ENCODE assay signal across 23 cellular contexts in the genomic region with DNA sequence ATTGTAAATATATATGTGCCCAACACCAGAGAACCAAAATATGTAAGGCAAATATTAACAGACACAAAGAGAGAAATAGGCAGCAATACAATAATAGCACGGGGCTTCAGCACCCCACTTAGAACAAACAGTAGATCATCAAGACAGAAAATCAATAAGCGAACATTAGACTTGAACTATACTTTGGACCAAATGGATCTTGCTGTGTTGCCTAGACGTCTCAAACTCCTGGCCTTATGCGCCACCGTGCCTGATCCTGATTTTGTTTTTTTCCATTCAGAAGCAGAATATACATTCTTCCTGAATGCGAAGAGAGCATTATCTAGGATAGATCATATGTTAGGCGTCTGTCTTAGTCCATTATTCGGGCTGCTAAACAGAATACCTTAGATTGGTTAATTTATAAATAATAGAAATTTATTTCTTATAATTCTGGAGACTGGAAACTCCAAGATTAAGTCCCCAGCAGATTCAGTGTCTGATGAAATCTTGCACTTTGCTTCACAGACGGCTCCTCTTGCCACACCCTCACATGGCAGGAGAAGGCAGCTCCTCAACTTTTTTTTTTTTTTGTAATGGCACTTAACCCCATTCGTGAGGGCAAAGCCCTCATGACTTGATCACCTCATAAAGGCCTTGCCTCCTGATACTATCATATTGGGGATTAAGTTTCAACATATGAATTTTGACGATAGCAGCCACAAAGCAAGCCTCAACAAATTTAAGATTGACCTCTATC.
"Had no signal": no experiment of that assay in that cellular context is flagged by ENCODE, and none has a peak within 500 bp of the region (broad histone marks: within the 10 kb centered on the region; RNA-seq: fewer than 3 reads in every experiment).

No MANE protein-coding gene starts in this region.

- FAIRE-seq: endometrium, frontal cortex, urothelium cell line had no signal

- H3K27ac Mint-ChIP-seq: effector memory CD8-positive, alpha-beta T cell; immature natural killer cell; natural killer cell; stimulated activated naive B cell treated with anti-CD40 and anti-IgM and Interleukin-4, amounts not matched to agents 10 μg/mL and 1 μg/mL and 100 μg/mL, for 72 hours; stimulated activated naive CD8-positive, alpha-beta T cell treated with anti-CD3 and anti-CD28 coated beads, Interleukin-15, Interleukin-2, amounts not matched to agents 100 ng/mL and 50 ng/mL, for 24 hours had no signal

- ATAC-seq: effector memory CD8-positive, alpha-beta T cell; left ventricle myocardium superior; lower lobe of right lung; natural killer cell; sciatic nerve; stimulated activated naive B cell treated with anti-CD40 and anti-IgM and Interleukin-4, amounts not matched to agents 10 μg/mL and 1 μg/mL and 100 μg/mL, for 72 hours had no signal

- H3K36me3 ChIP-seq: lower lobe of right lung, ovary, thoracic aorta, tibial nerve, upper lobe of left lung had no signal

- DNase-seq: cortex of kidney; effector memory CD8-positive, alpha-beta T cell; hypothalamus; immature natural killer cell; islet precursor cell; kidney glomerular epithelial cell; left ventricle myocardium superior; lower lobe of right lung; natural killer cell; occipital lobe; ovary; posterior cingulate gyrus; stimulated activated CD4-positive, alpha-beta T cell treated with anti-CD3 and anti-CD28 coated beads, Interleukin-2, amount 100 ng/mL, for 24 hours; stimulated activated CD4-positive, alpha-beta T cell treated with anti-CD3 and anti-CD28 coated beads, Interleukin-4, amount 100 ng/mL, for 4 hours; stimulated activated naive B cell treated with anti-CD40 and anti-IgM and Interleukin-4, amounts not matched to agents 10 μg/mL and 1 μg/mL and 100 μg/mL, for 72 hours had no signal

- H3K4me1 ChIP-seq: lower lobe of right lung, tibial nerve, upper lobe of left lung had no signal

- H3K9me3 ChIP-seq: lower lobe of right lung, ovary had no signal

- H3K4me3 Mint-ChIP-seq: effector memory CD8-positive, alpha-beta T cell; immature natural killer cell; natural killer cell; stimulated activated naive B cell treated with anti-CD40 and anti-IgM and Interleukin-4, amounts not matched to agents 10 μg/mL and 1 μg/mL and 100 μg/mL, for 72 hours; stimulated activated naive CD8-positive, alpha-beta T cell treated with anti-CD3 and anti-CD28 coated beads, Interleukin-15, Interleukin-2, amounts not matched to agents 100 ng/mL and 50 ng/mL, for 24 hours had no signal

- H3K27me3 ChIP-seq: ovary, tibial nerve, upper lobe of left lung had no signal

- H3K36me3 Mint-ChIP-seq: immature natural killer cell had no signal

- H3K4me1 Mint-ChIP-seq: immature natural killer cell; natural killer cell; stimulated activated naive B cell treated with anti-CD40 and anti-IgM and Interleukin-4, amounts not matched to agents 10 μg/mL and 1 μg/mL and 100 μg/mL, for 72 hours had no signal

- H3K27ac ChIP-seq: lower lobe of right lung, ovary, thoracic aorta, tibial nerve, upper lobe of left lung had no signal

- H3K4me3 ChIP-seq: lower lobe of right lung, ovary, thoracic aorta, tibial nerve, upper lobe of left lung had no signal
